In genomic region chr7:13979671-13980438, GRCh38 we compare ENCODE assay signal across 15 cellular contexts. TPM values are rescaled to one million over a fixed set of nuclear protein-coding genes. Genes with fewer than 3 reads are reported as not detected.
DNase-seq lines count a peak whose midpoint lies in the region; FAIRE-seq and TF ChIP-seq lines count a peak whose summit lies in the region.
"Had no signal": no experiment of that assay in that cellular context is flagged by ENCODE, and none has a peak within 500 bp of the region (broad histone marks: within the 10 kb centered on the region; RNA-seq: fewer than 3 reads in every experiment).

No MANE protein-coding gene starts in this region.

- peak; percentile 93 for FAIRE-seq in H54 (lab: Jason Lieb, UNC)
- FAIRE-seq: GM12891, TTC549 had no signal

- TF ChIP-seq CTCF in fibroblast of pulmonary artery (IDR thresholded peaks at IDR 0.05; ENCODE audit: low read length, missing control alignments) (no peak), osteoblast (IDR thresholded peaks at IDR 0.05; ENCODE audit: extremely low read depth, low read depth, low read length) (no peak)

- no peak for DNase-seq in H54 (ENCODE audit: insufficient read length, low spot score)
- DNase-seq in astrocyte of the hippocampus (ENCODE audit: low read depth, low spot score), result peak; percentile 26
- DNase-seq in fibroblast of pulmonary artery (ENCODE audit: low read depth), result peak; percentile 62
- no peak for DNase-seq in osteoblast (ENCODE audit: insufficient read length, low spot score, missing footprints)
- no peak for DNase-seq in DMS53 (lab: John Stamatoyannopoulos, UW)
- DNase-seq in Kasumi-1 (lab: John Stamatoyannopoulos, UW), result no peak
- no peak for DNase-seq in NCI-H82 treated with DMSO at 0.1 percent for 48 hours (lab: John Stamatoyannopoulos, UW; ENCODE audit: unreplicated experiment)
- no peak for DNase-seq in DMS 273 treated with DMSO at 0.1 percent for 48 hours (lab: John Stamatoyannopoulos, UW)
- DNase-seq: activated T-cell treated with anti-CD3 and anti-CD28 coated beads, Interleukin-2, amount 50 U/mL, for 1 hour; NCI-H2029 treated with DMSO at 0.1 percent for 48 hours; stimulated activated CD4-positive, alpha-beta T cell treated with anti-CD3 and anti-CD28 coated beads, Interleukin-2, amount 100 ng/mL, for 24 hours had no signal

- H3K27me3 ChIP-seq in osteoblast (ENCODE audit: insufficient read depth, low read length), result no peaks in the 10 kb centered on the region

- peak overlapping the region; percentile 22 for H3K4me3 ChIP-seq in fibroblast of pulmonary artery (replicated peaks; ENCODE audit: low read depth, low read length)
- H3K4me3 ChIP-seq in osteoblast (ENCODE audit: insufficient read depth, low read length), result no peak overlapping the region

- H3K36me3 ChIP-seq in osteoblast (ENCODE audit: insufficient read depth, low read length), result no peaks in the 10 kb centered on the region
- H3K36me3 ChIP-seq: neutrophil had no signal

- H3K4me1 ChIP-seq in osteoblast (ENCODE audit: insufficient read depth, low read length), result peaks cover 25% of the 10 kb centered on the region

- no peaks in the 10 kb centered on the region for H3K9me3 ChIP-seq in osteoblast (ENCODE audit: low read depth, low read length)
- H3K9me3 ChIP-seq: neutrophil had no signal

- no peak for TF ChIP-seq POLR2A in H54 (IDR thresholded peaks at IDR 0.05; ENCODE audit: low read depth, low read length)

- H3K27ac ChIP-seq in osteoblast (ENCODE audit: low read depth, low read length), result peak overlapping the region; percentile 72
- H3K27ac ChIP-seq: neutrophil had no signal

- peak overlapping the region; percentile 53 for H3K4me2 ChIP-seq in osteoblast (ENCODE audit: insufficient read depth, low read length)

- H4K20me1 ChIP-seq in osteoblast (ENCODE audit: insufficient read depth, low read length), result no peaks in the 10 kb centered on the region

- H3K79me2 ChIP-seq in osteoblast (ENCODE audit: insufficient read depth, low read length), result no peaks in the 10 kb centered on the region

- no peak overlapping the region for H2AFZ ChIP-seq in osteoblast (ENCODE audit: low read length)

RNA-seq across cellular contexts. Expression of gene ETV1, which starts 9.6 kb away (rescaled TPM):
- total RNA-seq in osteoblast, result 15.9 and 22.4 TPM in 2 replicates
- total RNA-seq: OCI-LY7 had no signal

Comparison
In these comparisons a context has a peak if more than half of its experiments do, and no peak if none do; other contexts are left out.
1. DNase-seq: peak in astrocyte of the hippocampus (single experiment) and fibroblast of pulmonary artery (single experiment); none in H54 (single experiment), osteoblast (single experiment), DMS53 (single experiment), Kasumi-1 (0 of 2), NCI-H82 treated with DMSO at 0.1 percent for 48 hours (single experiment) and DMS 273 treated with DMSO at 0.1 percent for 48 hours (single experiment).